Comparison of ENCODE assay signal across 25 cellular contexts in genomic region chr10:132033632-132034031, GRCh38. TPM values are rescaled to one million over a fixed set of nuclear protein-coding genes. Genes with fewer than 3 reads are reported as not detected.
DNase-seq lines count a peak whose midpoint lies in the region; ATAC-seq, FAIRE-seq and TF ChIP-seq lines count a peak whose summit lies in the region.
"Had no signal": no experiment of that assay in that cellular context is flagged by ENCODE, and none has a peak within 500 bp of the region (broad histone marks: within the 10 kb centered on the region; RNA-seq: fewer than 3 reads in every experiment).

No MANE protein-coding gene starts in this region.

- DNase-seq in DMS53 (lab: John Stamatoyannopoulos, UW): peak; percentile 29
- DNase-seq in DMS53 treated with DMSO at 0.1 percent for 48 hours (lab: John Stamatoyannopoulos, UW; ENCODE audit: unreplicated experiment): no peak
- DNase-seq in kidney: peak; percentile 13
- DNase-seq in spleen: peak; percentile 23
- DNase-seq in chondrocyte (ENCODE audit: low spot score): no peak
- DNase-seq in Right ventricle myocardium inferior (ENCODE audit: missing footprints): no peak
- DNase-seq: ACHN; BE2C; C1 segment of cervical spinal cord; Caco-2; Calu3; CD4-positive, alpha-beta T cell; CD8-positive, alpha-beta T cell; DMS153; DMS79; DND-41; EL; GDM1 had no signal

- H3K4me1 ChIP-seq in kidney (ENCODE audit: control insufficient read depth in 1 of 2, insufficient read depth in 1 of 2, low read depth in 1 of 2, low read length in 2 of 2) (no peaks in the 10 kb centered on the region), spleen (peaks cover 0 to 18% (median 11%) of the 10 kb centered on the region in 6 donors)
- H3K4me1 ChIP-seq: BE2C, Caco-2 had no signal

- H3K9ac ChIP-seq in kidney (ENCODE audit: low read length in 2 of 2): no peak overlapping the region
- H3K9ac ChIP-seq: BLaER1 had no signal

- H3K4me3 ChIP-seq in kidney (ENCODE audit: low read length in 2 of 2): no peak overlapping the region
- no peak overlapping the region for H3K4me3 ChIP-seq in spleen
- H3K4me3 ChIP-seq: BLaER1, GM12878 had no signal

- H3K27ac Mint-ChIP-seq in chondrocyte (ENCODE audit: unreplicated experiment): no peak overlapping the region
- H3K27ac Mint-ChIP-seq: CD4-positive, alpha-beta T cell; CD8-positive, alpha-beta T cell had no signal

- H3K36me3 ChIP-seq in kidney (ENCODE audit: control insufficient read depth in 1 of 2, insufficient read depth in 2 of 2, low read length in 2 of 2) (no peaks in the 10 kb centered on the region), spleen (no peaks in the 10 kb centered on the region)
- H3K36me3 ChIP-seq: BE2C, BLaER1 had no signal

- no peak for FAIRE-seq in kidney (lab: Jason Lieb, UNC)
- FAIRE-seq: A204.1, D721Med, GM12878, GM12892, GM18507 had no signal

- ATAC-seq in Right ventricle myocardium inferior: no peak
- ATAC-seq: CD8-positive, alpha-beta T cell; GM12878 had no signal

- intact Hi-C loops in kidney (cut with DNase I): no loop called here
- intact Hi-C loops in spleen (cut with DNase I; ENCODE audit: low total_unique reads): no loop called here
- intact Hi-C loops in Right ventricle myocardium inferior (cut with DNase I): no loop called here

- H3K36me3 Mint-ChIP-seq in chondrocyte (ENCODE audit: low read depth): no peaks in the 10 kb centered on the region
- H3K36me3 Mint-ChIP-seq: CD8-positive, alpha-beta T cell had no signal

- H3K27me3 Mint-ChIP-seq in chondrocyte (ENCODE audit: low read depth): peaks cover 60% of the 10 kb centered on the region

- H3K4me1 Mint-ChIP-seq in chondrocyte (ENCODE audit: low read depth): peaks cover 7% of the 10 kb centered on the region

- H3K27ac ChIP-seq in kidney (ENCODE audit: low read depth in 2 of 2, low read length in 2 of 2): no peak overlapping the region
- H3K27ac ChIP-seq in spleen: no peak overlapping the region
- H3K27ac ChIP-seq: 22Rv1, BLaER1 had no signal

- H3K4me3 Mint-ChIP-seq in chondrocyte (ENCODE audit: unreplicated experiment): no peak overlapping the region
- H3K4me3 Mint-ChIP-seq: CD4-positive, alpha-beta T cell; CD8-positive, alpha-beta T cell had no signal

- no peak for TF ChIP-seq POLR2A in spleen (IDR thresholded peaks at IDR 0.05)

- TF ChIP-seq CTCF in kidney (IDR thresholded peaks at IDR 0.05; ENCODE audit: borderline replicate concordance, extremely low read depth, insufficient read depth): no peak
- no peak for TF ChIP-seq CTCF in spleen (IDR thresholded peaks at IDR 0.05 in 8 of 11, conservative IDR thresholded peaks at IDR 0.05 in 3 of 11)
- no peak for TF ChIP-seq CTCF in chondrocyte (IDR thresholded peaks at IDR 0.05)

- 78 to 95% (median 87%) methylated on average over 5 of the region's 5 CpGs for WGBS in spleen, 5 donors

- H3K27me3 ChIP-seq in spleen (replicated peaks in 1 of 7): peaks cover 0 to 93% (median 39%) of the 10 kb centered on the region in 7 donors

- no peaks in the 10 kb centered on the region for H3K9me3 ChIP-seq in kidney (ENCODE audit: control insufficient read depth in 1 of 2, low read length in 2 of 2)
- H3K9me3 ChIP-seq in spleen: no peaks in the 10 kb centered on the region
- H3K9me3 ChIP-seq: BE2C, BLaER1, Caco-2 had no signal

- H3K9me3 Mint-ChIP-seq in chondrocyte (ENCODE audit: low read depth): no peaks in the 10 kb centered on the region
- H3K9me3 Mint-ChIP-seq: CD4-positive, alpha-beta T cell; CD8-positive, alpha-beta T cell had no signal

RNA-seq across cellular contexts. Expression of gene JAKMIP3, which starts 32.1 kb away (rescaled TPM):
- 0.16 TPM for total RNA-seq in kidney
- 0.13 TPM for polyA plus RNA-seq in kidney (ENCODE audit: insufficient read depth, low read depth, low replicate concordance)
- total RNA-seq in spleen: under 1 TPM; 0.13 to 0.92 (median 0.44) TPM
- under 1 TPM; 0.06 to 0.13 (median 0.13) TPM for polyA plus RNA-seq in spleen
- 0.67 to 1.6 TPM (median 0.69 TPM) in 3 replicates for total RNA-seq in chondrocyte
- total RNA-seq in Right ventricle myocardium inferior: 1.6 TPM
- total RNA-seq: GM12878 had no signal

RNA-seq across cellular contexts. Expression of gene BNIP3, which starts 51.9 kb away (rescaled TPM):
- total RNA-seq in kidney (49.6 TPM), spleen (10 to 100 TPM; 13.9 to 42.6 (median 36.9) TPM), chondrocyte (31.0 to 97.4 TPM (median 88.9 TPM) in 3 replicates), Right ventricle myocardium inferior (157 TPM)
- polyA plus RNA-seq in kidney (ENCODE audit: insufficient read depth, low read depth, low replicate concordance) (75.4 TPM), spleen (1 to 10 TPM; 4.2 to 8.4 (median 6.4) TPM)

Comparison
In these comparisons a context has a peak if more than half of its experiments do, and no peak if none do; other contexts are left out.
1. DNase-seq: peak in DMS53 (single experiment), kidney (single experiment) and spleen (single experiment); none in DMS53 treated with DMSO at 0.1 percent for 48 hours (single experiment), chondrocyte (single experiment) and Right ventricle myocardium inferior (single experiment).